ENCODE assay signal across 19 cellular contexts in genomic region chr5:180441577-180441976, GRCh38. TPM values are rescaled to one million over a fixed set of nuclear protein-coding genes. Genes with fewer than 3 reads are reported as not detected.
DNase-seq lines count a peak whose midpoint lies in the region; ATAC-seq and TF ChIP-seq lines count a peak whose summit lies in the region.
"Had no signal": no experiment of that assay in that cellular context is flagged by ENCODE, and none has a peak within 500 bp of the region (broad histone marks: within the 10 kb centered on the region; RNA-seq: fewer than 3 reads in every experiment).

No MANE protein-coding gene starts in this region.

- peaks cover 4 to 7% of the 10 kb centered on the region in 2 experiments; a peak in 3 of 4 replicates for H3K4me1 Mint-ChIP-seq in H9
- no peaks in the 10 kb centered on the region for H3K4me1 Mint-ChIP-seq in natural killer cell
- H3K4me1 Mint-ChIP-seq: activated CD4-positive, alpha-beta T cell treated with anti-CD3 and anti-CD28 coated beads, Interleukin-2, amount 10 ng/mL, durations not matched to agents 24 days and 14 days had no signal

- H3K36me3 ChIP-seq in adipocyte (ENCODE audit: control insufficient read depth, insufficient read depth, low read length, severe bottlenecking): no peaks in the 10 kb centered on the region
- H3K36me3 ChIP-seq: BE2C, cardiac muscle cell, spleen had no signal

- H2BK20ac ChIP-seq in H9 (ENCODE audit: low read depth, low read length, poor library complexity, severe bottlenecking): no peak overlapping the region

- TF ChIP-seq CTCF in H9 (conservative IDR thresholded peaks at IDR 0.05) (no peak), natural killer cell (IDR thresholded peaks at IDR 0.05) (no peak)

- no peak for DNase-seq in H9
- DNase-seq in adipocyte (ENCODE audit: low read depth): peak; percentile 5
- DNase-seq in iPS-NIHi11 (ENCODE audit: low spot score): peak; percentile 43
- peak; percentile 36 for DNase-seq in renal cortical epithelial cell (ENCODE audit: low read depth)
- DNase-seq in mesenteric fat pad (ENCODE audit: low spot score): no peak
- DNase-seq in C1 segment of cervical spinal cord (lab: John Stamatoyannopoulos, UW): no peak
- DNase-seq in natural killer cell: no peak
- DNase-seq: activated CD4-positive, alpha-beta T cell treated with anti-CD3 and anti-CD28 coated beads, Interleukin-2, amount 10 ng/mL, durations not matched to agents 24 days and 14 days; activated T-cell treated with anti-CD3 and anti-CD28 coated beads for 4 hours; BE2C; DMS 273 treated with DMSO at 0.1 percent for 48 hours; effector memory CD8-positive, alpha-beta T cell; Kasumi-1; NCI-H1436 treated with DMSO at 0.1 percent for 48 hours; NCI-H345; spleen had no signal

- no peak overlapping the region for H2BK120ac ChIP-seq in H9 (ENCODE audit: low read depth, low read length, poor library complexity, severe bottlenecking)

- no peak overlapping the region for H3K4me3 Mint-ChIP-seq in H9
- no peak overlapping the region for H3K4me3 Mint-ChIP-seq in natural killer cell
- H3K4me3 Mint-ChIP-seq: activated CD4-positive, alpha-beta T cell treated with anti-CD3 and anti-CD28 coated beads, Interleukin-2, amount 10 ng/mL, durations not matched to agents 24 days and 14 days; effector memory CD8-positive, alpha-beta T cell; stimulated activated naive CD8-positive, alpha-beta T cell treated with anti-CD3 and anti-CD28 coated beads, Interleukin-15, Interleukin-2, amounts not matched to agents 100 ng/mL and 50 ng/mL, for 24 hours had no signal

- H3K79me1 ChIP-seq in H9 (ENCODE audit: insufficient read depth, low read depth, low read length, poor library complexity, severe bottlenecking): no peaks in the 10 kb centered on the region

- H3K9ac ChIP-seq in H9 (ENCODE audit: extremely low read depth, insufficient read length, low read length) (no peak overlapping the region), adipocyte (ENCODE audit: low read length) (no peak overlapping the region)

- H3K27ac Mint-ChIP-seq in H9: peak overlapping the region in 2 of 3 experiments; percentile 44 to 79; a peak in 2 of 7 replicates
- no peak overlapping the region for H3K27ac Mint-ChIP-seq in natural killer cell
- H3K27ac Mint-ChIP-seq: activated CD4-positive, alpha-beta T cell treated with anti-CD3 and anti-CD28 coated beads, Interleukin-2, amount 10 ng/mL, durations not matched to agents 24 days and 14 days; activated naive CD4-positive, alpha-beta T cell treated with anti-CD3 and anti-CD28 coated beads, Interleukin-2, amount 50 U/mL, for 72 hours; stimulated activated naive CD8-positive, alpha-beta T cell treated with anti-CD3 and anti-CD28 coated beads, Interleukin-15, Interleukin-2, amounts not matched to agents 100 ng/mL and 50 ng/mL, for 24 hours had no signal

- no peaks in the 10 kb centered on the region for H3K9me3 ChIP-seq in H9 (ENCODE audit: control insufficient read depth, low read depth, low read length)
- H3K9me3 ChIP-seq in adipocyte (ENCODE audit: control insufficient read depth, low read length): peaks cover 29% of the 10 kb centered on the region
- H3K9me3 ChIP-seq: BE2C had no signal

- no peak overlapping the region for H2AFZ ChIP-seq in H9 (ENCODE audit: low read length)

- H3K27ac ChIP-seq in H9 (ENCODE audit: insufficient read length, low read depth, low read length): no peak overlapping the region
- H3K27ac ChIP-seq: cardiac muscle cell, spleen had no signal

- no CpG with 5 or more reads among the region's 14 CpGs for WGBS in H9 (ENCODE audit: extremely low coverage, insufficient read length, low lambda C conversion rate)

- H3K36me3 Mint-ChIP-seq in H9 (ENCODE audit: insufficient read depth in 1 of 3, low read depth in 3 of 3): peaks cover 0 to 11% (median 6%) of the 10 kb centered on the region in 3 experiments; a peak in 3 of 7 replicates
- no peaks in the 10 kb centered on the region for H3K36me3 Mint-ChIP-seq in natural killer cell

- no peak for ATAC-seq in natural killer cell
- ATAC-seq: activated naive CD4-positive, alpha-beta T cell treated with anti-CD3 and anti-CD28 coated beads, Interleukin-2, amount 50 U/mL, for 72 hours; effector memory CD8-positive, alpha-beta T cell had no signal

- no peak overlapping the region for H3K4me2 ChIP-seq in H9 (ENCODE audit: insufficient read depth, insufficient read length, low read length)

- H3K27me3 Mint-ChIP-seq in H9 (ENCODE audit: low read depth) (peaks cover 4% of the 10 kb centered on the region), natural killer cell (ENCODE audit: low read depth in 2 of 2) (peaks cover 10% of the 10 kb centered on the region in 2 donors)

- H3K27me3 ChIP-seq in H9 (ENCODE audit: insufficient read depth, low read length): no peaks in the 10 kb centered on the region
- peaks cover 9% of the 10 kb centered on the region for H3K27me3 ChIP-seq in adipocyte (replicated peaks; ENCODE audit: control insufficient read depth, insufficient read depth, low read length)
- H3K27me3 ChIP-seq: BE2C, cardiac muscle cell had no signal

- no peaks in the 10 kb centered on the region; the same call in 1 of the 2 replicates for H3K4me1 ChIP-seq in H9 (ENCODE audit: insufficient read depth, low read length)
- H3K4me1 ChIP-seq in adipocyte (ENCODE audit: control insufficient read depth, insufficient read depth, low read length): peaks cover 5% of the 10 kb centered on the region
- H3K4me1 ChIP-seq: BE2C had no signal

- no peak overlapping the region for H2BK15ac ChIP-seq in H9 (ENCODE audit: low read depth, low read length)

- H2BK5ac ChIP-seq in H9 (ENCODE audit: insufficient read length, low read length): no peak overlapping the region

- intact Hi-C loops in natural killer cell (cut with micrococcal nuclease): no loop called here

- H3K4me3 ChIP-seq in adipocyte (ENCODE audit: low read length): no peak overlapping the region
- H3K4me3 ChIP-seq: cardiac muscle cell, spleen had no signal

- peaks cover 18 to 19% of the 10 kb centered on the region in 2 experiments for H3K9me3 Mint-ChIP-seq in H9
- no peaks in the 10 kb centered on the region for H3K9me3 Mint-ChIP-seq in natural killer cell

- no peak overlapping the region for H4K8ac ChIP-seq in H9 (replicated peaks; ENCODE audit: insufficient read length, low read depth, low read length)

- H3K4ac ChIP-seq in H9 (ENCODE audit: low read depth, low read length): no peak overlapping the region

- no peak overlapping the region for H3K23ac ChIP-seq in H9 (ENCODE audit: insufficient read length, low read depth, low read length)

- H3K14ac ChIP-seq in H9 (ENCODE audit: insufficient read depth, low read length): no peak overlapping the region; the same call in 1 of the 2 replicates

- H3K79me2 ChIP-seq in H9 (ENCODE audit: insufficient read depth, low read length): no peaks in the 10 kb centered on the region

- no peaks in the 10 kb centered on the region for H3K23me2 ChIP-seq in H9 (ENCODE audit: insufficient read length, low read depth, low read length, poor library complexity, severe bottlenecking)

- H4K5ac ChIP-seq in H9 (ENCODE audit: insufficient read length, low read depth, low read length): no peak overlapping the region

- H3T11ph ChIP-seq in H9 (ENCODE audit: low read length): no peak overlapping the region

- no peak overlapping the region for H3K56ac ChIP-seq in H9 (ENCODE audit: insufficient read length, low read depth, low read length)

- no peak overlapping the region for H2AK5ac ChIP-seq in H9 (ENCODE audit: insufficient read length, low read length)

- H2BK12ac ChIP-seq in H9 (ENCODE audit: insufficient read length, low read depth, low read length): no peak overlapping the region

- no peaks in the 10 kb centered on the region for H4K20me1 ChIP-seq in H9 (ENCODE audit: control insufficient read depth, insufficient read depth, insufficient read length)

- H3K18ac ChIP-seq in H9 (ENCODE audit: insufficient read length, low read depth, low read length): no peak overlapping the region

- no peak overlapping the region for H4K91ac ChIP-seq in H9 (ENCODE audit: insufficient read length, low read depth, low read length)

RNA-seq across cellular contexts. Expression of gene CNOT6, which starts 52.6 kb away (rescaled TPM):
- 41.7 and 45.0 TPM in 2 replicates for total RNA-seq in H9 (2021)
- total RNA-seq in renal cortical epithelial cell: 14.2 and 47.7 TPM in 2 replicates
- 14.8 TPM for total RNA-seq in mesenteric fat pad
- total RNA-seq in natural killer cell: 10 to 100 TPM; 20.9 to 32.4 (median 26.1) TPM

Comparison
In these comparisons a context has a peak if more than half of its experiments do, and no peak if none do; other contexts are left out.
1. DNase-seq: peak in adipocyte (single experiment), iPS-NIHi11 (single experiment) and renal cortical epithelial cell (single experiment); none in H9 (single experiment), mesenteric fat pad (single experiment), C1 segment of cervical spinal cord (0 of 14) and natural killer cell (single experiment).
2. H3K27ac Mint-ChIP-seq: peak in H9 (2 of 3); none in natural killer cell (0 of 2).